ENCODE assay signal across 12 cellular contexts in genomic region chr6:14758421-14759043, GRCh38.
A peak's percentile ranks its signal among the peaks of the same experiment; 100 is the strongest.
DNase-seq lines count a peak whose midpoint lies in the region; ATAC-seq and TF ChIP-seq lines count a peak whose summit lies in the region.
"Had no signal": no experiment of that assay in that cellular context is flagged by ENCODE, and none has a peak within 500 bp of the region (broad histone marks: within the 10 kb centered on the region; RNA-seq: fewer than 3 reads in every experiment).

No MANE protein-coding gene starts in this region.

- peak; percentile 29 for ATAC-seq in Right ventricle myocardium superior (ENCODE audit: poor library complexity)
- no peak for ATAC-seq in left ventricle myocardium superior
- peak in 1 of 2 donors; percentile 58 for ATAC-seq in upper lobe of left lung (ENCODE audit: low FRiP score in 2 of 2)
- ATAC-seq: right cardiac atrium, Right ventricle myocardium inferior had no signal

- 79 to 80% methylated on average over 8 of the region's 8 CpGs for WGBS in upper lobe of left lung, 2 donors

- H3K4me3 ChIP-seq in fibroblast of villous mesenchyme (ENCODE audit: low read depth, low read length) = no peak overlapping the region
- H3K4me3 ChIP-seq in upper lobe of left lung = no peak overlapping the region
- H3K4me3 ChIP-seq in uterus = no peak overlapping the region
- no peak overlapping the region for H3K4me3 ChIP-seq in Caco-2 (ENCODE audit: low read depth, low read length)

- peak overlapping the region in 3 of 4 donors; percentile 1 to 37 (median 22) for H3K27ac ChIP-seq in upper lobe of left lung
- no peak overlapping the region for H3K27ac ChIP-seq in uterus

- H3K36me3 ChIP-seq in upper lobe of left lung = no peaks in the 10 kb centered on the region
- no peaks in the 10 kb centered on the region for H3K36me3 ChIP-seq in uterus
- H3K36me3 ChIP-seq in Caco-2 (ENCODE audit: control insufficient read depth, insufficient read depth, low read length) = no peaks in the 10 kb centered on the region

- intact Hi-C loops in Right ventricle myocardium superior (cut with DNase I) = no loop called here
- intact Hi-C loops in left ventricle myocardium superior (cut with micrococcal nuclease) = no loop called here
- intact Hi-C loops in uterus (cut with DNase I; ENCODE audit: low total_unique reads) = no loop called here
- intact Hi-C loops in Caco-2 (cut with micrococcal nuclease; ENCODE audit: unreplicated experiment) = no loop called here

- peaks cover 17% of the 10 kb centered on the region for H3K4me1 Mint-ChIP-seq in Caco-2 (ENCODE audit: low read depth, unreplicated experiment)

- POLR2A ChIA-PET in Caco-2 (lab: Charles Lee) = no interaction called here

- peaks cover 5% of the 10 kb centered on the region for H3K9me3 Mint-ChIP-seq in Caco-2 (ENCODE audit: unreplicated experiment)
- H3K9me3 Mint-ChIP-seq: endodermal cell had no signal

- TF ChIP-seq CTCF in fibroblast of villous mesenchyme (IDR thresholded peaks at IDR 0.05; ENCODE audit: insufficient read depth, low read depth, low read length) = no peak
- no peak for TF ChIP-seq CTCF in upper lobe of left lung (IDR thresholded peaks at IDR 0.05)
- TF ChIP-seq CTCF in uterus (IDR thresholded peaks at IDR 0.05) = no peak
- no peak for TF ChIP-seq CTCF in Caco-2 (IDR thresholded peaks at IDR 0.05; ENCODE audit: insufficient read depth in 1 of 2, low read depth in 1 of 2, low read length in 1 of 2, severe bottlenecking in 1 of 2, unreplicated experiment in 1 of 2)

- DNase-seq in Right ventricle myocardium superior (no peak), left ventricle myocardium superior (no peak), NOMO-1 (lab: John Stamatoyannopoulos, UW; ENCODE audit: unreplicated experiment in 2 of 2) (peak; percentile 62 to 80), fibroblast of villous mesenchyme (ENCODE audit: low read depth) (peak; percentile 22), upper lobe of left lung (peak in 1 of 2 donors; percentile 66), uterus (no peak), DMS79 (lab: John Stamatoyannopoulos, UW) (no peak), Caco-2 (no peak)
- DNase-seq: endodermal cell, left cardiac atrium, right cardiac atrium had no signal

- CTCF ChIA-PET in Caco-2 (lab: Charles Lee) = no interaction called here

- TF ChIP-seq EP300 in upper lobe of left lung (IDR thresholded peaks at IDR 0.05) = no peak

- no peak overlapping the region for H3K4me3 Mint-ChIP-seq in Caco-2 (ENCODE audit: unreplicated experiment)
- H3K4me3 Mint-ChIP-seq: endodermal cell had no signal

- BruUV-seq in Caco-2 (replicated peaks; lab: Mats Ljungman, UMichigan) = no TSS peak

- no peak overlapping the region for H3K27ac Mint-ChIP-seq in Caco-2 (ENCODE audit: unreplicated experiment)
- H3K27ac Mint-ChIP-seq: endodermal cell had no signal

- H3K36me3 Mint-ChIP-seq in Caco-2 (ENCODE audit: insufficient read depth, unreplicated experiment) = no peaks in the 10 kb centered on the region

- no peaks in the 10 kb centered on the region for H3K27me3 Mint-ChIP-seq in Caco-2 (ENCODE audit: insufficient read depth, unreplicated experiment)

- no peaks in the 10 kb centered on the region for H3K27me3 ChIP-seq in upper lobe of left lung
- H3K27me3 ChIP-seq in uterus = no peaks in the 10 kb centered on the region
- H3K27me3 ChIP-seq in Caco-2 (replicated peaks; ENCODE audit: control insufficient read depth, insufficient read depth, low read length) = no peaks in the 10 kb centered on the region

- TF ChIP-seq POLR2A in upper lobe of left lung (IDR thresholded peaks at IDR 0.05) (no peak), uterus (IDR thresholded peaks at IDR 0.05) (no peak)

- H3K9me3 ChIP-seq in upper lobe of left lung (no peaks in the 10 kb centered on the region), uterus (no peaks in the 10 kb centered on the region), Caco-2 (no peaks in the 10 kb centered on the region)

- H3K4me1 ChIP-seq in upper lobe of left lung = peaks cover 0 to 3% (median 0%) of the 10 kb centered on the region in 4 donors
- H3K4me1 ChIP-seq in uterus = no peaks in the 10 kb centered on the region
- peaks cover 9% of the 10 kb centered on the region; the same call in 1 of the 2 replicates for H3K4me1 ChIP-seq in Caco-2

Comparison
In these comparisons a context has a peak if more than half of its experiments do, and no peak if none do; other contexts are left out.
1. DNase-seq: peak in NOMO-1 (2 of 2) and fibroblast of villous mesenchyme (single experiment); none in Right ventricle myocardium superior (single experiment), left ventricle myocardium superior (single experiment), uterus (0 of 2), DMS79 (single experiment) and Caco-2 (0 of 2).
2. H3K27ac ChIP-seq: peak in upper lobe of left lung (3 of 4); none in uterus (0 of 2).